1 cellular context compared by ENCODE assay signal in the genomic region with DNA sequence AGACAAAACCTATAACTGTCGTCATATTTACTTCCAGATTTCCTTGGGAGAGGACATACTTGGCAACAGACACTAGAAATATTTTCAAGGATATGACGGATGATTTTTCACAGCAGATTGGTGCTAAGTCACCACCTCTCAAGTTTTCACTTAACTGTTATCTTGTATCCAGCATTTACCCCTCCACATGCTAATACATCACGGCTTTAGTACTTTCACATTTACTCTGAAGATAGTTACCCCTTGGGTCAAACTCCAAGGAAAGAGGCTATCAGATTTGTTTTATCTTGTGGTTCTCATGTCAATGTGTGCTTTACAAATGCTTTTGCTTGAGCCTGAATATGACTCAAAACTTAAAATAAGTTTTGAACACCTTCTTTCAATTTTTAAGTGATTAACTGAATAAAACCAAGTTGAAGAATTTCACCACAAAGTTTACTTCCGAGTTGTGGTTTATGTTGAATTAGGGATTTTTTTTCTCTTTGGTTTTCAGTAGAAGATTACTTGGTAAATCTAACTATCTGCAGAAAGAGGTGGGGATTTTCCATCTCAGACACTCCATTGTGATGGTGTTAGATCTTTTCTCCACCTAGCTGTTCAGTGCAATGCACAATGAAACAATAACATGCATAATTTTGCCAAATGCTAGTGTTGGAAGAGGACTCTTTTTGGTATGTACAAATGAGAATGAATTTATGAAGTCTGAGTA.
TF ChIP-seq lines count a peak whose summit lies in the region.

No MANE protein-coding gene starts in this region.

TF ChIP-seq in GM12878, 131 proteins besides CTCF, POLR2A, EP300 and RAD21 (continued from another document):
- TF ChIP-seq CEBPZ (IDR thresholded peaks at IDR 0.05; ENCODE audit: low read depth, low read length) = no peak
- TF ChIP-seq YY1 (IDR thresholded peaks at IDR 0.05; ENCODE audit: low read depth, low read length) = no peak
- no peak for TF ChIP-seq KLF5 (IDR thresholded peaks at IDR 0.05; ENCODE audit: partially characterized antibody)
- TF ChIP-seq GABPA (IDR thresholded peaks at IDR 0.05; ENCODE audit: low read depth) = no peak
- TF ChIP-seq BMI1 (IDR thresholded peaks at IDR 0.05; ENCODE audit: borderline replicate concordance) = no peak
